In genomic region chr2:86105969-86106945, GRCh38 we compare ENCODE assay signal across 1 cellular context.
TF ChIP-seq lines count a peak whose summit lies in the region.

PTCD3 (plus strand) TSS chr2:86106235; CDS start chr2:86106248, 13 bp downstream.

TF ChIP-seq in HepG2, 621 proteins besides CTCF, POLR2A, EP300 and RAD21 (continued from another document and continues in another):
- TF ChIP-seq, protein P1, sequence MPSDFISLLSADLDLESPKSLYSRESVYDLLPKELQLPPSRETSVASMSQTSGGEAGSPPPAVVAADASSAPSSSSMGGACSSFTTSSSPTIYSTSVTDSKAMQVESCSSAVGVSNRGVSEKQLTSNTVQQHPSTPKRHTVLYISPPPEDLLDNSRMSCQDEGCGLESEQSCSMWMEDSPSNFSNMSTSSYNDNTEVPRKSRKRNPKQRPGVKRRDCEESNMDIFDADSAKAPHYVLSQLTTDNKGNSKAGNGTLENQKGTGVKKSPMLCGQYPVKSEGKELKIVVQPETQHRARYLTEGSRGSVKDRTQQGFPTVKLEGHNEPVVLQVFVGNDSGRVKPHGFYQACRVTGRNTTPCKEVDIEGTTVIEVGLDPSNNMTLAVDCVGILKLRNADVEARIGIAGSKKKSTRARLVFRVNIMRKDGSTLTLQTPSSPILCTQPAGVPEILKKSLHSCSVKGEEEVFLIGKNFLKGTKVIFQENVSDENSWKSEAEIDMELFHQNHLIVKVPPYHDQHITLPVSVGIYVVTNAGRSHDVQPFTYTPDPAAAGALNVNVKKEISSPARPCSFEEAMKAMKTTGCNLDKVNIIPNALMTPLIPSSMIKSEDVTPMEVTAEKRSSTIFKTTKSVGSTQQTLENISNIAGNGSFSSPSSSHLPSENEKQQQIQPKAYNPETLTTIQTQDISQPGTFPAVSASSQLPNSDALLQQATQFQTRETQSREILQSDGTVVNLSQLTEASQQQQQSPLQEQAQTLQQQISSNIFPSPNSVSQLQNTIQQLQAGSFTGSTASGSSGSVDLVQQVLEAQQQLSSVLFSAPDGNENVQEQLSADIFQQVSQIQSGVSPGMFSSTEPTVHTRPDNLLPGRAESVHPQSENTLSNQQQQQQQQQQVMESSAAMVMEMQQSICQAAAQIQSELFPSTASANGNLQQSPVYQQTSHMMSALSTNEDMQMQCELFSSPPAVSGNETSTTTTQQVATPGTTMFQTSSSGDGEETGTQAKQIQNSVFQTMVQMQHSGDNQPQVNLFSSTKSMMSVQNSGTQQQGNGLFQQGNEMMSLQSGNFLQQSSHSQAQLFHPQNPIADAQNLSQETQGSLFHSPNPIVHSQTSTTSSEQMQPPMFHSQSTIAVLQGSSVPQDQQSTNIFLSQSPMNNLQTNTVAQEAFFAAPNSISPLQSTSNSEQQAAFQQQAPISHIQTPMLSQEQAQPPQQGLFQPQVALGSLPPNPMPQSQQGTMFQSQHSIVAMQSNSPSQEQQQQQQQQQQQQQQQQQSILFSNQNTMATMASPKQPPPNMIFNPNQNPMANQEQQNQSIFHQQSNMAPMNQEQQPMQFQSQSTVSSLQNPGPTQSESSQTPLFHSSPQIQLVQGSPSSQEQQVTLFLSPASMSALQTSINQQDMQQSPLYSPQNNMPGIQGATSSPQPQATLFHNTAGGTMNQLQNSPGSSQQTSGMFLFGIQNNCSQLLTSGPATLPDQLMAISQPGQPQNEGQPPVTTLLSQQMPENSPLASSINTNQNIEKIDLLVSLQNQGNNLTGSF (CRISPR knock-in tag; IDR thresholded peaks at IDR 0.05) = peak; percentile 56; the same call in 1 of the 2 replicates
- peak; percentile 69 for TF ChIP-seq RBM39 (IDR thresholded peaks at IDR 0.05; ENCODE audit: low read depth, low read length, poor library complexity, severe bottlenecking)
- 0 out of 2 replicates have a peak, but pooled peaks have one; percentile 26 for TF ChIP-seq JUND (CRISPR knock-in tag; IDR thresholded peaks at IDR 0.05)
- TF ChIP-seq NCOA2 (CRISPR knock-in tag; IDR thresholded peaks at IDR 0.05) = peak; percentile 1; the same call in 1 of the 2 replicates
- 0 out of 2 replicates have a peak, but pooled peaks have one; percentile 57 for TF ChIP-seq U2AF2 (IDR thresholded peaks at IDR 0.05; ENCODE audit: low read depth, low read length)
- TF ChIP-seq NFE2L1 (CRISPR knock-in tag; IDR thresholded peaks at IDR 0.05; ENCODE audit: borderline replicate concordance) = no peak
- no peak for TF ChIP-seq RFX3 (CRISPR knock-in tag; IDR thresholded peaks at IDR 0.05)
- no peak; the same call in 1 of the 2 replicates for TF ChIP-seq CREB3 (CRISPR knock-in tag; IDR thresholded peaks at IDR 0.05)
- TF ChIP-seq, protein P2, sequence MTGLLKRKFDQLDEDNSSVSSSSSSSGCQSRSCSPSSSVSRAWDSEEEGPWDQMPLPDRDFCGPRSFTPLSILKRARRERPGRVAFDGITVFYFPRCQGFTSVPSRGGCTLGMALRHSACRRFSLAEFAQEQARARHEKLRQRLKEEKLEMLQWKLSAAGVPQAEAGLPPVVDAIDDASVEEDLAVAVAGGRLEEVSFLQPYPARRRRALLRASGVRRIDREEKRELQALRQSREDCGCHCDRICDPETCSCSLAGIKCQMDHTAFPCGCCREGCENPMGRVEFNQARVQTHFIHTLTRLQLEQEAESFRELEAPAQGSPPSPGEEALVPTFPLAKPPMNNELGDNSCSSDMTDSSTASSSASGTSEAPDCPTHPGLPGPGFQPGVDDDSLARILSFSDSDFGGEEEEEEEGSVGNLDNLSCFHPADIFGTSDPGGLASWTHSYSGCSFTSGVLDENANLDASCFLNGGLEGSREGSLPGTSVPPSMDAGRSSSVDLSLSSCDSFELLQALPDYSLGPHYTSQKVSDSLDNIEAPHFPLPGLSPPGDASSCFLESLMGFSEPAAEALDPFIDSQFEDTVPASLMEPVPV (CRISPR knock-in tag; IDR thresholded peaks at IDR 0.05) = peak; percentile 94
- peak; percentile 93 for TF ChIP-seq KLF6 (CRISPR knock-in tag; IDR thresholded peaks at IDR 0.05)
- TF ChIP-seq MBD4 (IDR thresholded peaks at IDR 0.05; ENCODE audit: borderline replicate concordance, low read length) = peak; percentile 59; the same call in 1 of the 2 replicates
- TF ChIP-seq, protein P3, sequence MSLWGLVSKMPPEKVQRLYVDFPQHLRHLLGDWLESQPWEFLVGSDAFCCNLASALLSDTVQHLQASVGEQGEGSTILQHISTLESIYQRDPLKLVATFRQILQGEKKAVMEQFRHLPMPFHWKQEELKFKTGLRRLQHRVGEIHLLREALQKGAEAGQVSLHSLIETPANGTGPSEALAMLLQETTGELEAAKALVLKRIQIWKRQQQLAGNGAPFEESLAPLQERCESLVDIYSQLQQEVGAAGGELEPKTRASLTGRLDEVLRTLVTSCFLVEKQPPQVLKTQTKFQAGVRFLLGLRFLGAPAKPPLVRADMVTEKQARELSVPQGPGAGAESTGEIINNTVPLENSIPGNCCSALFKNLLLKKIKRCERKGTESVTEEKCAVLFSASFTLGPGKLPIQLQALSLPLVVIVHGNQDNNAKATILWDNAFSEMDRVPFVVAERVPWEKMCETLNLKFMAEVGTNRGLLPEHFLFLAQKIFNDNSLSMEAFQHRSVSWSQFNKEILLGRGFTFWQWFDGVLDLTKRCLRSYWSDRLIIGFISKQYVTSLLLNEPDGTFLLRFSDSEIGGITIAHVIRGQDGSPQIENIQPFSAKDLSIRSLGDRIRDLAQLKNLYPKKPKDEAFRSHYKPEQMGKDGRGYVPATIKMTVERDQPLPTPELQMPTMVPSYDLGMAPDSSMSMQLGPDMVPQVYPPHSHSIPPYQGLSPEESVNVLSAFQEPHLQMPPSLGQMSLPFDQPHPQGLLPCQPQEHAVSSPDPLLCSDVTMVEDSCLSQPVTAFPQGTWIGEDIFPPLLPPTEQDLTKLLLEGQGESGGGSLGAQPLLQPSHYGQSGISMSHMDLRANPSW (CRISPR knock-in tag; IDR thresholded peaks at IDR 0.05; ENCODE audit: borderline replicate concordance) = peak; percentile 56; the same call in 1 of the 2 replicates
- TF ChIP-seq SP1 (IDR thresholded peaks at IDR 0.05) = no peak
- peak; percentile 89 for TF ChIP-seq SP1 (CRISPR knock-in tag; IDR thresholded peaks at IDR 0.05)
- peak; percentile 93; the same call in 1 of the 2 replicates for TF ChIP-seq SIN3A (IDR thresholded peaks at IDR 0.05; ENCODE audit: borderline replicate concordance, low read depth, low read length)
- no peak for TF ChIP-seq NKX3-1 (CRISPR knock-in tag; IDR thresholded peaks at IDR 0.05)
- peak; percentile 76 for TF ChIP-seq HDAC2 (CRISPR knock-in tag; IDR thresholded peaks at IDR 0.05)
- TF ChIP-seq GATAD1 (CRISPR knock-in tag; IDR thresholded peaks at IDR 0.05) = peak; percentile 96
- TF ChIP-seq ZMAT3 (CRISPR knock-in tag; conservative IDR thresholded peaks at IDR 0.05) = peak; percentile 72; the same call in 1 of the 2 replicates
- no peak for TF ChIP-seq ZBTB7A (CRISPR knock-in tag; IDR thresholded peaks at IDR 0.05)
- peak; percentile 38; the same call in 1 of the 2 replicates for TF ChIP-seq HCFC1 (IDR thresholded peaks at IDR 0.05; ENCODE audit: low read depth, low read length)
- TF ChIP-seq HNRNPLL (IDR thresholded peaks at IDR 0.05; ENCODE audit: low read depth, low read length, poor library complexity, severe bottlenecking) = peak; percentile 98
- TF ChIP-seq NBN (conservative IDR thresholded peaks at IDR 0.05) = no peak
- TF ChIP-seq ZNF891 (CRISPR knock-in tag; IDR thresholded peaks at IDR 0.05) = 0 out of 2 replicates have a peak, but pooled peaks have one; percentile 61
- TF ChIP-seq SIN3B (IDR thresholded peaks at IDR 0.05; ENCODE audit: low read length) = peak; percentile 79
- no peak for TF ChIP-seq HHEX (CRISPR knock-in tag; IDR thresholded peaks at IDR 0.05)
- no peak for TF ChIP-seq ZNF776 (CRISPR knock-in tag; IDR thresholded peaks at IDR 0.05)
- TF ChIP-seq ZNF329 (CRISPR knock-in tag; IDR thresholded peaks at IDR 0.05; ENCODE audit: low read depth) = peak; percentile 74; the same call in 1 of the 2 replicates
- TF ChIP-seq ZNF441 (CRISPR knock-in tag; IDR thresholded peaks at IDR 0.05; ENCODE audit: borderline replicate concordance) = 0 out of 2 replicates have a peak, but pooled peaks have one; percentile 14
- TF ChIP-seq TBL1XR1 (IDR thresholded peaks at IDR 0.05; ENCODE audit: borderline replicate concordance, low read length, partially characterized antibody) = peak; percentile 73
- TF ChIP-seq, protein P4, sequence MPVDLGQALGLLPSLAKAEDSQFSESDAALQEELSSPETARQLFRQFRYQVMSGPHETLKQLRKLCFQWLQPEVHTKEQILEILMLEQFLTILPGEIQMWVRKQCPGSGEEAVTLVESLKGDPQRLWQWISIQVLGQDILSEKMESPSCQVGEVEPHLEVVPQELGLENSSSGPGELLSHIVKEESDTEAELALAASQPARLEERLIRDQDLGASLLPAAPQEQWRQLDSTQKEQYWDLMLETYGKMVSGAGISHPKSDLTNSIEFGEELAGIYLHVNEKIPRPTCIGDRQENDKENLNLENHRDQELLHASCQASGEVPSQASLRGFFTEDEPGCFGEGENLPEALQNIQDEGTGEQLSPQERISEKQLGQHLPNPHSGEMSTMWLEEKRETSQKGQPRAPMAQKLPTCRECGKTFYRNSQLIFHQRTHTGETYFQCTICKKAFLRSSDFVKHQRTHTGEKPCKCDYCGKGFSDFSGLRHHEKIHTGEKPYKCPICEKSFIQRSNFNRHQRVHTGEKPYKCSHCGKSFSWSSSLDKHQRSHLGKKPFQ (CRISPR knock-in tag; IDR thresholded peaks at IDR 0.05; ENCODE audit: insufficient replicate concordance) = peak; percentile 71
- TF ChIP-seq HNRNPL (IDR thresholded peaks at IDR 0.05; ENCODE audit: low read depth, low read length) = 0 out of 2 replicates have a peak, but pooled peaks have one; percentile 53
- peak; percentile 82; the same call in 1 of the 2 replicates for TF ChIP-seq POLR2AphosphoS2 (IDR thresholded peaks at IDR 0.05; ENCODE audit: low read depth, low read length)
- TF ChIP-seq, protein P5, sequence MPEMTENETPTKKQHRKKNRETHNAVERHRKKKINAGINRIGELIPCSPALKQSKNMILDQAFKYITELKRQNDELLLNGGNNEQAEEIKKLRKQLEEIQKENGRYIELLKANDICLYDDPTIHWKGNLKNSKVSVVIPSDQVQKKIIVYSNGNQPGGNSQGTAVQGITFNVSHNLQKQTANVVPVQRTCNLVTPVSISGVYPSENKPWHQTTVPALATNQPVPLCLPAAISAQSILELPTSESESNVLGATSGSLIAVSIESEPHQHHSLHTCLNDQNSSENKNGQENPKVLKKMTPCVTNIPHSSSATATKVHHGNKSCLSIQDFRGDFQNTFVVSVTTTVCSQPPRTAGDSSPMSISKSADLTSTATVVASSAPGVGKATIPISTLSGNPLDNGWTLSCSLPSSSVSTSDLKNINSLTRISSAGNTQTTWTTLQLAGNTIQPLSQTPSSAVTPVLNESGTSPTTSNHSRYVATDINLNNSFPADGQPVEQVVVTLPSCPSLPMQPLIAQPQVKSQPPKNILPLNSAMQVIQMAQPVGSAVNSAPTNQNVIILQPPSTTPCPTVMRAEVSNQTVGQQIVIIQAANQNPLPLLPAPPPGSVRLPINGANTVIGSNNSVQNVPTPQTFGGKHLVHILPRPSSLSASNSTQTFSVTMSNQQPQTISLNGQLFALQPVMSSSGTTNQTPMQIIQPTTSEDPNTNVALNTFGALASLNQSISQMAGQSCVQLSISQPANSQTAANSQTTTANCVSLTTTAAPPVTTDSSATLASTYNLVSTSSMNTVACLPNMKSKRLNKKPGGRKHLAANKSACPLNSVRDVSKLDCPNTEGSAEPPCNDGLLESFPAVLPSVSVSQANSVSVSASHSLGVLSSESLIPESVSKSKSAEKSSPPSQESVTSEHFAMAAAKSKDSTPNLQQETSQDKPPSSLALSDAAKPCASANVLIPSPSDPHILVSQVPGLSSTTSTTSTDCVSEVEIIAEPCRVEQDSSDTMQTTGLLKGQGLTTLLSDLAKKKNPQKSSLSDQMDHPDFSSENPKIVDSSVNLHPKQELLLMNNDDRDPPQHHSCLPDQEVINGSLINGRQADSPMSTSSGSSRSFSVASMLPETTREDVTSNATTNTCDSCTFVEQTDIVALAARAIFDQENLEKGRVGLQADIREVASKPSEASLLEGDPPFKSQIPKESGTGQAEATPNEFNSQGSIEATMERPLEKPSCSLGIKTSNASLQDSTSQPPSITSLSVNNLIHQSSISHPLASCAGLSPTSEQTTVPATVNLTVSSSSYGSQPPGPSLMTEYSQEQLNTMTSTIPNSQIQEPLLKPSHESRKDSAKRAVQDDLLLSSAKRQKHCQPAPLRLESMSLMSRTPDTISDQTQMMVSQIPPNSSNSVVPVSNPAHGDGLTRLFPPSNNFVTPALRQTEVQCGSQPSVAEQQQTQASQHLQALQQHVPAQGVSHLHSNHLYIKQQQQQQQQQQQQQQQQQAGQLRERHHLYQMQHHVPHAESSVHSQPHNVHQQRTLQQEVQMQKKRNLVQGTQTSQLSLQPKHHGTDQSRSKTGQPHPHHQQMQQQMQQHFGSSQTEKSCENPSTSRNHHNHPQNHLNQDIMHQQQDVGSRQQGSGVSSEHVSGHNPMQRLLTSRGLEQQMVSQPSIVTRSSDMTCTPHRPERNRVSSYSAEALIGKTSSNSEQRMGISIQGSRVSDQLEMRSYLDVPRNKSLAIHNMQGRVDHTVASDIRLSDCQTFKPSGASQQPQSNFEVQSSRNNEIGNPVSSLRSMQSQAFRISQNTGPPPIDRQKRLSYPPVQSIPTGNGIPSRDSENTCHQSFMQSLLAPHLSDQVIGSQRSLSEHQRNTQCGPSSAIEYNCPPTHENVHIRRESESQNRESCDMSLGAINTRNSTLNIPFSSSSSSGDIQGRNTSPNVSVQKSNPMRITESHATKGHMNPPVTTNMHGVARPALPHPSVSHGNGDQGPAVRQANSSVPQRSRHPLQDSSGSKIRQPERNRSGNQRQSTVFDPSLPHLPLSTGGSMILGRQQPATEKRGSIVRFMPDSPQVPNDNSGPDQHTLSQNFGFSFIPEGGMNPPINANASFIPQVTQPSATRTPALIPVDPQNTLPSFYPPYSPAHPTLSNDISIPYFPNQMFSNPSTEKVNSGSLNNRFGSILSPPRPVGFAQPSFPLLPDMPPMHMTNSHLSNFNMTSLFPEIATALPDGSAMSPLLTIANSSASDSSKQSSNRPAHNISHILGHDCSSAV (CRISPR knock-in tag; IDR thresholded peaks at IDR 0.05; ENCODE audit: borderline replicate concordance) = no peak
- TF ChIP-seq ZNF614 (CRISPR knock-in tag; IDR thresholded peaks at IDR 0.05; ENCODE audit: borderline replicate concordance) = peak; percentile 66; the same call in 1 of the 2 replicates
- peak; percentile 51; the same call in 1 of the 2 replicates for TF ChIP-seq ZNF138 (CRISPR knock-in tag; IDR thresholded peaks at IDR 0.05; ENCODE audit: low read depth)
- peak; percentile 40; the same call in 1 of the 2 replicates for TF ChIP-seq ZNF746 (CRISPR knock-in tag; IDR thresholded peaks at IDR 0.05)
- TF ChIP-seq ZNF263 (CRISPR knock-in tag; IDR thresholded peaks at IDR 0.05) = 0 out of 2 replicates have a peak, but pooled peaks have one; percentile 32
- no peak; the same call in 1 of the 2 replicates for TF ChIP-seq ZNF792 (CRISPR knock-in tag; IDR thresholded peaks at IDR 0.05)
- TF ChIP-seq ZNF552 (CRISPR knock-in tag; IDR thresholded peaks at IDR 0.05; ENCODE audit: borderline replicate concordance) = 0 out of 2 replicates have a peak, but pooled peaks have one; percentile 22
- no peak for TF ChIP-seq ATAD3A (CRISPR knock-in tag; IDR thresholded peaks at IDR 0.05)
- TF ChIP-seq ZMYM2 (CRISPR knock-in tag; IDR thresholded peaks at IDR 0.05) = no peak
- no peak for TF ChIP-seq ZNF20 (CRISPR knock-in tag; IDR thresholded peaks at IDR 0.05)
- peak; percentile 98 for TF ChIP-seq POLR2AphosphoS5 (IDR thresholded peaks at IDR 0.05; ENCODE audit: low read depth, low read length)
